In genomic region chr15:59645812-59646211, GRCh38 we compare ENCODE assay signal across 5 cellular contexts. TPM values are rescaled to one million over a fixed set of nuclear protein-coding genes. Genes with fewer than 3 reads are reported as not detected.
"Had no signal": no experiment of that assay in that cellular context is flagged by ENCODE, and none has a peak within 500 bp of the region (broad histone marks: within the 10 kb centered on the region; RNA-seq: fewer than 3 reads in every experiment).

No MANE protein-coding gene starts in this region.

RNA-seq across cellular contexts. Expression of gene GCNT3, which starts 34.2 kb away (rescaled TPM):
- total RNA-seq: dermis microvascular lymphatic vessel endothelial cell, endothelial cell of umbilical vein, foreskin keratinocyte, glomerular endothelial cell had no signal
- polyA plus RNA-seq: endothelial cell of umbilical vein, foreskin keratinocyte, heart left ventricle had no signal
